Comparison of ENCODE assay signal across 9 cellular contexts in the genomic region with DNA sequence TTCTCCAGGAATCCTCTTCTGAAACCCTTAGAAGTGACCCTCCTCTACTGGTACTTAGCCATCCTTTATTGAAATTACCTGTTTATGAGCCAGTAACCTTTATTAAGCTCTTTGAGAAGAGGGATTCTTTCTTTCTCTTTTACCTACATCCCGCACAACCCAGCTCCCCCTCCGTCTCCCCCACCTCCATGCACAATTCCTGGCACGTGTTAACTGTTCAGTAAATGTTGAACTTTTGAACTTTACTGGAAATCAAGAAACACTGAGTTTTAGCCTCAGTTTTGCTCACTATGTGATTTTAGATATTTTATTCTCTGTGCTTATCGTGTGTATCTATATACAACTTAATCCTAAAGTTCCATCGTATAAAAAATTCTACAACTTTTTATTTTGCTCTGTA. TPM values are rescaled to one million over a fixed set of nuclear protein-coding genes. Genes with fewer than 3 reads are reported as not detected.
A peak's percentile ranks its signal among the peaks of the same experiment; 100 is the strongest.
DNase-seq lines count a peak whose midpoint lies in the region; ATAC-seq and TF ChIP-seq lines count a peak whose summit lies in the region.
"Had no signal": no experiment of that assay in that cellular context is flagged by ENCODE, and none has a peak within 500 bp of the region (broad histone marks: within the 10 kb centered on the region; RNA-seq: fewer than 3 reads in every experiment).

No MANE protein-coding gene starts in this region.

- H3K27ac ChIP-seq in heart right ventricle (peak overlapping the region in 5 of 10 donors; percentile 12 to 99 (median 98)), adrenal gland (peak overlapping the region in 2 of 5 donors; percentile 99), right lobe of liver (peak overlapping the region; percentile 99 to 100 (median 99)), aorta (ENCODE audit: low read depth in 1 of 2, low read length in 2 of 2) (no peak overlapping the region)

- H3K4me3 ChIP-seq in heart right ventricle (peak overlapping the region in 9 of 10 donors; percentile 63 to 91 (median 81)), adrenal gland (peak overlapping the region in 2 of 4 donors; percentile 74 to 85), right lobe of liver (peak overlapping the region; percentile 79 to 85 (median 82)), aorta (ENCODE audit: low read length in 2 of 2) (peak overlapping the region; percentile 33 to 65)

- intact Hi-C loops in heart right ventricle (cut with DNase I) (loop anchor here in 2 of 10 donors (5.0 kb wide), 1 partner anchor 96 kb away; no protein-coding TSS in a partner anchor), Right ventricle myocardium superior (cut with DNase I) (no loop called here), adrenal gland (cut with DNase I) (loop anchor here in 1 of 2 donors (5.0 kb wide), 1 partner anchor 101 kb away; a partner anchor contains a TSS), right lobe of liver (cut with DNase I) (no loop called here), aorta (cut with DNase I) (no loop called here)

- 27 to 34% methylated on average over 5 of the region's 5 CpGs for WGBS in heart right ventricle, 2 donors
- 22 to 29% (median 26%) methylated on average over 5 of the region's 5 CpGs for WGBS in adrenal gland, 4 donors
- WGBS in right lobe of liver (ENCODE audit: insufficient coverage, low coverage, low lambda C conversion rate, missing lambda C conversion rate): 9% methylated on average over 5 of the region's 5 CpGs
- 22 to 25% methylated on average over 5 of the region's 5 CpGs for WGBS in aorta, 2 donors

- no peak for DNase-seq in heart right ventricle
- no peak for DNase-seq in Right ventricle myocardium superior
- DNase-seq in adrenal gland: peak in 4 of 7 donors; percentile 24 to 43 (median 30)
- DNase-seq in right lobe of liver: peak in 1 of 3 donors; percentile 27
- peak in 1 of 2 donors; percentile 55 for DNase-seq in aorta
- DNase-seq in D341Med (ENCODE audit: low spot score): no peak
- DNase-seq in pons (ENCODE audit: low spot score): no peak
- DNase-seq in NCI-H146 treated with DMSO at 0.1 percent for 48 hours (lab: John Stamatoyannopoulos, UW; ENCODE audit: unreplicated experiment): no peak
- DNase-seq: NCI-H774 had no signal

- H3K4me1 ChIP-seq in heart right ventricle: peaks cover 0 to 55% (median 33%) of the 10 kb centered on the region in 9 donors
- H3K4me1 ChIP-seq in adrenal gland (replicated peaks in 1 of 2): peaks cover 13 to 30% of the 10 kb centered on the region in 2 donors
- peaks cover 0 to 18% (median 0%) of the 10 kb centered on the region in 4 donors for H3K4me1 ChIP-seq in right lobe of liver
- H3K4me1 ChIP-seq in aorta (ENCODE audit: control insufficient read depth in 1 of 2, insufficient read depth in 2 of 2, low read length in 2 of 2): no peaks in the 10 kb centered on the region

- ATAC-seq in heart right ventricle (no peak), Right ventricle myocardium superior (ENCODE audit: poor library complexity) (no peak), right lobe of liver (no peak), aorta (ENCODE audit: low FRiP score) (no peak)

- TF ChIP-seq POLR2A in adrenal gland (IDR thresholded peaks at IDR 0.05) (no peak), right lobe of liver (IDR thresholded peaks at IDR 0.05) (no peak)

- peaks cover 0 to 4% (median 0%) of the 10 kb centered on the region in 11 donors for H3K9me3 ChIP-seq in heart right ventricle
- H3K9me3 ChIP-seq in adrenal gland (replicated peaks in 1 of 3): no peaks in the 10 kb centered on the region
- no peaks in the 10 kb centered on the region for H3K9me3 ChIP-seq in right lobe of liver
- H3K9me3 ChIP-seq in aorta (ENCODE audit: control insufficient read depth, low read length): no peaks in the 10 kb centered on the region

- peaks cover 0 to 23% (median 0%) of the 10 kb centered on the region in 9 donors for H3K36me3 ChIP-seq in heart right ventricle
- H3K36me3 ChIP-seq in adrenal gland (replicated peaks in 1 of 2): no peaks in the 10 kb centered on the region
- no peaks in the 10 kb centered on the region for H3K36me3 ChIP-seq in right lobe of liver
- no peaks in the 10 kb centered on the region for H3K36me3 ChIP-seq in aorta (ENCODE audit: control insufficient read depth in 1 of 2, insufficient read depth in 2 of 2, low read length in 1 of 2)

- H3K27me3 ChIP-seq in heart right ventricle: no peaks in the 10 kb centered on the region
- no peaks in the 10 kb centered on the region for H3K27me3 ChIP-seq in adrenal gland
- no peaks in the 10 kb centered on the region for H3K27me3 ChIP-seq in right lobe of liver
- H3K27me3 ChIP-seq in aorta (ENCODE audit: control insufficient read depth in 1 of 2, insufficient read depth in 2 of 2, low read length in 1 of 2): no peaks in the 10 kb centered on the region

- TF ChIP-seq CTCF in heart right ventricle (IDR thresholded peaks at IDR 0.05): no peak
- no peak for TF ChIP-seq CTCF in adrenal gland (IDR thresholded peaks at IDR 0.05)
- no peak for TF ChIP-seq CTCF in right lobe of liver (IDR thresholded peaks at IDR 0.05)

RNA-seq across cellular contexts. Expression of a gene that starts 1.8 kb away (rescaled TPM):
- 10 to 100 TPM; 36.7 to 82.4 (median 39.2) TPM for total RNA-seq in heart right ventricle
- polyA plus RNA-seq in heart right ventricle: 10 to 100 TPM in 1 of 2 donors, 1 to 10 TPM in 1; 8.4 to 27.3 TPM
- total RNA-seq in Right ventricle myocardium superior: 57.1 TPM
- 100 to 1,000 TPM in 2 of 8 donors, 10 to 100 TPM in 6; 31.8 to 172 (median 87.0) TPM for total RNA-seq in adrenal gland
- 100 to 1,000 TPM in 1 of 3 donors, 1 to 10 TPM in 2; 8.5 to 181 (median 8.8) TPM for polyA plus RNA-seq in adrenal gland
- total RNA-seq in right lobe of liver: 100 to 1,000 TPM in 2 of 6 experiments, 10 to 100 TPM in 4; 65.3 to 154 (median 88.9) TPM
- total RNA-seq in aorta: 10 to 100 TPM; 43.4 to 49.7 TPM
- polyA plus RNA-seq in aorta: 10 to 100 TPM; 17.4 to 28.9 TPM

RNA-seq across cellular contexts. Expression of a gene that starts 2.1 kb away (rescaled TPM):
- total RNA-seq in heart right ventricle: 1 to 10 TPM; 2.0 to 4.8 (median 3.0) TPM
- polyA plus RNA-seq in heart right ventricle: 1 to 10 TPM; 1.4 to 6.8 TPM
- total RNA-seq in Right ventricle myocardium superior: 2.4 TPM
- total RNA-seq in adrenal gland: 10 to 100 TPM in 1 of 8 donors, 1 to 10 TPM in 7; 1.4 to 15.4 (median 2.8) TPM
- 1 to 10 TPM; 4.4 to 9.9 (median 6.2) TPM for polyA plus RNA-seq in adrenal gland
- total RNA-seq in right lobe of liver: 1 to 10 TPM; 2.3 to 6.9 (median 3.5) TPM
- total RNA-seq in aorta: 1 to 10 TPM; 5.9 to 6.6 TPM
- 1 to 10 TPM; 1.2 to 2.9 TPM for polyA plus RNA-seq in aorta

Comparison
In these comparisons a context has a peak if more than half of its experiments do, and no peak if none do; other contexts are left out.
1. DNase-seq: peak in adrenal gland (4 of 7); none in heart right ventricle (0 of 2), Right ventricle myocardium superior (single experiment), D341Med (single experiment), pons (single experiment) and NCI-H146 treated with DMSO at 0.1 percent for 48 hours (single experiment).
2. H3K27ac ChIP-seq: peak in right lobe of liver (3 of 3); none in aorta (0 of 2).